In genomic region chr13:106096661-106097092, GRCh38 we compare ENCODE assay signal across 15 cellular contexts.
DNase-seq lines count a peak whose midpoint lies in the region; ATAC-seq and TF ChIP-seq lines count a peak whose summit lies in the region.
"Had no signal": no experiment of that assay in that cellular context is flagged by ENCODE, and none has a peak within 500 bp of the region (broad histone marks: within the 10 kb centered on the region; RNA-seq: fewer than 3 reads in every experiment).

No MANE protein-coding gene starts in this region.

- DNase-seq in MCF 10A (ENCODE audit: unreplicated experiment) (peak; percentile 63), breast epithelium (ENCODE audit: low spot score in 2 of 2) (no peak), body of pancreas (no peak), left colon (no peak), NCI-H1105 (lab: John Stamatoyannopoulos, UW) (no peak), mesenteric fat pad (ENCODE audit: low spot score) (no peak)
- no peak for DNase-seq in activated naive CD8-positive, alpha-beta T cell treated with anti-CD3 and anti-CD28 coated beads, Interleukin-2, amount 50 U/mL, for 24 hours
- DNase-seq in CD4-positive, alpha-beta memory T cell, result no peak
- DNase-seq: ACHN; activated CD4-positive, alpha-beta T cell treated with anti-CD3 and anti-CD28 coated beads for 1 hour; activated T-cell treated with anti-CD3 and anti-CD28 coated beads for 4 hours; NCI-H2081 treated with DMSO at 0.1 percent for 48 hours; SHP77; T-helper 17 cell had no signal

- H3K27me3 Mint-ChIP-seq in MCF 10A (ENCODE audit: insufficient read depth, unreplicated experiment), result no peaks in the 10 kb centered on the region
- no peaks in the 10 kb centered on the region for H3K27me3 Mint-ChIP-seq in activated naive CD8-positive, alpha-beta T cell treated with anti-CD3 and anti-CD28 coated beads, Interleukin-2, amount 50 U/mL, for 24 hours
- peaks cover 0 to 2% of the 10 kb centered on the region in 2 donors for H3K27me3 Mint-ChIP-seq in CD4-positive, alpha-beta memory T cell

- H3K36me3 Mint-ChIP-seq in MCF 10A (ENCODE audit: insufficient read depth, unreplicated experiment), result peaks cover 12% of the 10 kb centered on the region
- no peaks in the 10 kb centered on the region for H3K36me3 Mint-ChIP-seq in activated naive CD8-positive, alpha-beta T cell treated with anti-CD3 and anti-CD28 coated beads, Interleukin-2, amount 50 U/mL, for 24 hours (ENCODE audit: low read depth)
- H3K36me3 Mint-ChIP-seq in CD4-positive, alpha-beta memory T cell, result no peaks in the 10 kb centered on the region
- H3K36me3 Mint-ChIP-seq: activated naive CD8-positive, alpha-beta T cell had no signal

- no peak overlapping the region for H3K27ac ChIP-seq in breast epithelium
- H3K27ac ChIP-seq in body of pancreas, result no peak overlapping the region
- H3K27ac ChIP-seq in CD4-positive, alpha-beta memory T cell (ENCODE audit: low read depth, low read length), result no peak overlapping the region

- peaks cover 11% of the 10 kb centered on the region for H3K9me3 Mint-ChIP-seq in MCF 10A (ENCODE audit: unreplicated experiment)
- no peaks in the 10 kb centered on the region for H3K9me3 Mint-ChIP-seq in activated naive CD8-positive, alpha-beta T cell treated with anti-CD3 and anti-CD28 coated beads, Interleukin-2, amount 50 U/mL, for 24 hours
- H3K9me3 Mint-ChIP-seq in CD4-positive, alpha-beta memory T cell, result peaks cover 0 to 3% (median 0%) of the 10 kb centered on the region in 8 donors

- TF ChIP-seq POLR2A in breast epithelium (IDR thresholded peaks at IDR 0.05) (no peak), body of pancreas (IDR thresholded peaks at IDR 0.05) (no peak)

- CTCF ChIA-PET in MCF 10A (lab: Yijun Ruan, JAX), result interaction anchor here (0.6 kb wide), 1 partner anchor 52 kb away, joined by 3 read pairs; no protein-coding TSS in a partner anchor
- CTCF ChIA-PET in CD4-positive, alpha-beta memory T cell (lab: Charles Lee; ENCODE audit: partially characterized antibody), result no interaction called here

- H3K4me1 Mint-ChIP-seq in MCF 10A (ENCODE audit: insufficient read depth, unreplicated experiment), result peaks cover 49% of the 10 kb centered on the region
- no peaks in the 10 kb centered on the region for H3K4me1 Mint-ChIP-seq in activated naive CD8-positive, alpha-beta T cell treated with anti-CD3 and anti-CD28 coated beads, Interleukin-2, amount 50 U/mL, for 24 hours
- no peaks in the 10 kb centered on the region for H3K4me1 Mint-ChIP-seq in CD4-positive, alpha-beta memory T cell
- H3K4me1 Mint-ChIP-seq: T-helper 17 cell had no signal

- H3K4me3 Mint-ChIP-seq in MCF 10A (ENCODE audit: unreplicated experiment), result peak overlapping the region; percentile 14
- no peak overlapping the region for H3K4me3 Mint-ChIP-seq in activated naive CD8-positive, alpha-beta T cell treated with anti-CD3 and anti-CD28 coated beads, Interleukin-2, amount 50 U/mL, for 24 hours
- no peak overlapping the region for H3K4me3 Mint-ChIP-seq in CD4-positive, alpha-beta memory T cell
- H3K4me3 Mint-ChIP-seq: activated naive CD8-positive, alpha-beta T cell; T-helper 17 cell had no signal

- H3K9me3 ChIP-seq in breast epithelium (no peaks in the 10 kb centered on the region), body of pancreas (no peaks in the 10 kb centered on the region)
- H3K9me3 ChIP-seq in CD4-positive, alpha-beta memory T cell (ENCODE audit: control insufficient read depth in 1 of 2, low read length in 2 of 2), result no peaks in the 10 kb centered on the region

- ATAC-seq in body of pancreas, result peak; percentile 30
- ATAC-seq in left colon, result peak; percentile 65
- no peak for ATAC-seq in activated naive CD8-positive, alpha-beta T cell treated with anti-CD3 and anti-CD28 coated beads, Interleukin-2, amount 50 U/mL, for 24 hours
- ATAC-seq: T-helper 17 cell had no signal

- no peaks in the 10 kb centered on the region for H3K4me1 ChIP-seq in breast epithelium
- H3K4me1 ChIP-seq in body of pancreas, result peaks cover 4% of the 10 kb centered on the region
- no peaks in the 10 kb centered on the region for H3K4me1 ChIP-seq in CD4-positive, alpha-beta memory T cell (ENCODE audit: insufficient read depth, low read length)

- POLR2A ChIA-PET in MCF 10A (lab: Yijun Ruan, JAX), result interaction anchor here (0.7 kb wide), 1 partner anchor 118 kb away, joined by 3 read pairs; no protein-coding TSS in a partner anchor
- POLR2A ChIA-PET in CD4-positive, alpha-beta memory T cell (lab: Charles Lee; ENCODE audit: partially characterized antibody), result no interaction called here

- no peak for TF ChIP-seq CTCF in MCF 10A (IDR thresholded peaks at IDR 0.05; ENCODE audit: unreplicated experiment)
- no peak for TF ChIP-seq CTCF in breast epithelium (IDR thresholded peaks at IDR 0.05)
- TF ChIP-seq CTCF in body of pancreas (IDR thresholded peaks at IDR 0.05), result no peak

- intact Hi-C loops in MCF 10A (cut with micrococcal nuclease), result no loop called here
- intact Hi-C loops in breast epithelium (cut with DNase I; ENCODE audit: low total_unique reads), result no loop called here
- intact Hi-C loops in body of pancreas (cut with DNase I), result no loop called here
- intact Hi-C loops in left colon (cut with DNase I, micrococcal nuclease), result no loop called here
- intact Hi-C loops in CD4-positive, alpha-beta memory T cell (cut with micrococcal nuclease), result no loop called here

- peak overlapping the region; percentile 84 for H3K27ac Mint-ChIP-seq in MCF 10A (ENCODE audit: low read depth, unreplicated experiment)
- no peak overlapping the region for H3K27ac Mint-ChIP-seq in activated naive CD8-positive, alpha-beta T cell treated with anti-CD3 and anti-CD28 coated beads, Interleukin-2, amount 50 U/mL, for 24 hours
- no peak overlapping the region for H3K27ac Mint-ChIP-seq in CD4-positive, alpha-beta memory T cell
- H3K27ac Mint-ChIP-seq: activated naive CD8-positive, alpha-beta T cell; T-helper 17 cell had no signal

- H3K4me3 ChIP-seq in breast epithelium (no peak overlapping the region), body of pancreas (no peak overlapping the region)
- no peak overlapping the region for H3K4me3 ChIP-seq in CD4-positive, alpha-beta memory T cell (ENCODE audit: low read length in 2 of 2)

- no peaks in the 10 kb centered on the region for H3K27me3 ChIP-seq in breast epithelium
- H3K27me3 ChIP-seq in body of pancreas, result no peaks in the 10 kb centered on the region
- H3K27me3 ChIP-seq in CD4-positive, alpha-beta memory T cell (ENCODE audit: insufficient read depth, low read length), result no peaks in the 10 kb centered on the region

- WGBS in body of pancreas, 2 donors, result 67 to 75% methylated on average over 4 of the region's 4 CpGs

- H3K36me3 ChIP-seq in breast epithelium (no peaks in the 10 kb centered on the region), body of pancreas (replicated peaks in 1 of 2; ENCODE audit: insufficient read depth in 1 of 2, low read depth in 2 of 2) (no peaks in the 10 kb centered on the region)
- no peaks in the 10 kb centered on the region for H3K36me3 ChIP-seq in CD4-positive, alpha-beta memory T cell (ENCODE audit: insufficient read depth, low read length)

- BruUV-seq in MCF 10A (replicated peaks; lab: Mats Ljungman, UMichigan), result no TSS peak
